Comparison of ENCODE assay signal across 8 cellular contexts in the genomic region with DNA sequence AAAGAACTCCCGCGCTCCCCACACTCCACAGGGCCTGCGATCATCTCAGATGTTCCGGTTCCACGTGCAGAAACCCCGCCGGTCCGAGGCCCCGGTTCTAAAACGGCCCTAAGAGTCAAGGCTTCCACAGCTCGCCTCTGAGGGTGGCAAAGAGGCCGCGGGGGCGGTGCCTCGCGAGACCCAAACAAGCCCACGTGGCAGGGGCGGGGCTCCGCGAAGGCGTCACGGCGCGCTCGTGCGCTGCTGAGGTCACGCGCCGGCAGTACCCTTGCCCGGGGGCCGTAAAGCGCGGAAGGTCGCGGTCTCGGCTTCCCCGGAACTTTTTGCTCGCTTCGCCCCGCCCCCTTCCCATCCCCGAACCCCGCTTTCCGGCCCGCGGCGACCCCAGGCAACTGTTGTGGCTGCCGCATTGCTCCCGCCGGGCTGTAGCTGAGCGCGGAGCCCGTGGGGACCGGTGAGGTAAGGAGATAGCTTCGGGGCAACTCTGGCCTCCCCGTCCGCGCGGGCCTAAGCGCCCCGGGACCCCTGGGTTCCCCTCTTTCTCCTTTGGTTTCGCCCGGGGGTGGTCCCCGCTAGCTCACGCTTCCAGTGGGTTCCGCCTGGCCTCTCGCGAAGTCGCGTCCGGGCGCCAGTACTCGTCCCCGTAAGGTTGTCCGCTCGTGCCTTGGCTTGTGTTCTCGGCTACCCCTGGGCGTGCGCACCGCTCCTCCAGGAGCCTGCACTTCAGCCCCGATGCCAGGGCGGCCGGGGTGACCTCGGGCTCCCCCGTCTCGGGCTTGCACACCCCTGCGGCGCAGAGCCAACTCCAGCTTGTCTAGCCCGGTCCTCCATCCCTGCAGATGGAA. TPM values are rescaled to one million over a fixed set of nuclear protein-coding genes. Genes with fewer than 3 reads are reported as not detected.
A peak's percentile ranks its signal among the peaks of the same experiment; 100 is the strongest.
DNase-seq lines count a peak whose midpoint lies in the region; ATAC-seq, FAIRE-seq and TF ChIP-seq lines count a peak whose summit lies in the region.
"Not testable (repeated sequence)": the region's sequence is repeated elsewhere in the genome, so short reads cannot be mapped to it uniquely, and the experiment has no call there.

A gene (plus strand): TSS at position 351 of the 845 bp plus-strand sequence. CDS start 6,161 bp downstream, outside the sequence.

- peak within 1 kb of the TSS; percentile 71 to 72 for H3K27ac ChIP-seq in kidney (ENCODE audit: low read depth in 2 of 2, low read length in 2 of 2)

- peak within 1 kb of the TSS; percentile 55 to 69 for H3K9ac ChIP-seq in kidney (ENCODE audit: low read length in 2 of 2)

- DNase-seq in AML-193 (lab: John Stamatoyannopoulos, UW) (peak; percentile 69 to 71), GM19238 (ENCODE audit: insufficient read length, low spot score) (peak; percentile 60), NCI-H510A (lab: John Stamatoyannopoulos, UW) (peak; percentile 76), cerebellum (ENCODE audit: low spot score) (peak; percentile 85), kidney (peak; percentile 98)
- DNase-seq in activated CD4-positive, alpha-beta T cell treated with anti-CD3 and anti-CD28 coated beads for 1 hour: peak; percentile 90
- DNase-seq in stimulated activated CD4-positive, alpha-beta T cell treated with anti-CD3 and anti-CD28 coated beads, Interleukin-12 subunit alpha, Interleukin-12 subunit beta, amount 100 ng/mL, for 48 hours (ENCODE audit: low read depth in 2 of 3, low spot score in 1 of 3): peak; percentile 88 to 92 (median 90)

- FAIRE-seq in kidney (lab: Jason Lieb, UNC): not testable (repeated sequence)

- H3K4me1 ChIP-seq in kidney (ENCODE audit: control insufficient read depth in 1 of 2, insufficient read depth in 1 of 2, low read depth in 1 of 2, low read length in 2 of 2): not testable (repeated sequence)

- ATAC-seq in HG03432 (IDR thresholded peaks at IDR 0.05; ENCODE audit: unreplicated experiment): peak; percentile 94

- intact Hi-C loops in kidney (cut with DNase I): not testable (repeated sequence)

- TF ChIP-seq CTCF in kidney (IDR thresholded peaks at IDR 0.05; ENCODE audit: borderline replicate concordance, extremely low read depth, insufficient read depth): not testable (repeated sequence)

- H3K9me3 ChIP-seq in kidney (ENCODE audit: control insufficient read depth in 1 of 2, low read length in 2 of 2): not testable (repeated sequence)

- H3K4me3 ChIP-seq in kidney (ENCODE audit: low read length in 2 of 2): peak within 1 kb of the TSS; percentile 63 to 75

- not testable (repeated sequence) for H3K36me3 ChIP-seq in kidney (ENCODE audit: control insufficient read depth in 1 of 2, insufficient read depth in 2 of 2, low read length in 2 of 2)

RNA-seq across cellular contexts. Expression of the gene that starts here (rescaled TPM):
- 22.0 TPM for total RNA-seq in cerebellum
- total RNA-seq in kidney: 46.9 TPM
- polyA plus RNA-seq in kidney (ENCODE audit: insufficient read depth, low read depth, low replicate concordance): 7.0 TPM

Comparison
In these comparisons a context has a peak if more than half of its experiments do, and no peak if none do; other contexts are left out.
1. Peak in every context shown above with its lines: DNase-seq, ATAC-seq, H3K4me3 ChIP-seq and H3K27ac ChIP-seq.